ENCODE assay signal across 28 cellular contexts in the genomic region with DNA sequence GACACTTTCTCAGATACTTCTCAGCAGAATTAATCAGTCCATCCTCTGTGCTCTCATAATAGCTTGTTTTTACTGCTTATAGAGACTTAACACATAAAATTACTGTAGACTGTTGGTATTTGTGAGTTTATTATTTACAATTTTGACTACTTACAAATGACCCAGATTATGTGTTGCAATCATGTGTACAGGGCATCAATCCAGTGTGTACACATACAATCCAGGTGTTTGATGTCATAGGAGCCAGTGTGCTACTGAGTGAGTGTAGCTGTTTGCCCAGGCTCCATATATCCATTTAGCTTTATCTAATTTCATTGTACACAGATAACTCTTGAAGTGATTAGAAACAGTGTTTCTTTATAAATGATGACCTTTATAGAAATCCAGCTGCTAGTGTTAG.
"Had no signal": no experiment of that assay in that cellular context is flagged by ENCODE, and none has a peak within 500 bp of the region (broad histone marks: within the 10 kb centered on the region; RNA-seq: fewer than 3 reads in every experiment).

No MANE protein-coding gene starts in this region.

- DNase-seq: activated CD4-positive, alpha-beta memory T cell treated with anti-CD3 and anti-CD28 coated beads for 36 hours; activated CD4-positive, alpha-beta T cell treated with anti-CD3 and anti-CD28 coated beads for 48 hours; activated CD8-positive, alpha-beta memory T cell treated with anti-CD3 and anti-CD28 coated beads, Interleukin-2, amount 50 U/mL, for 4 hours; activated effector memory CD4-positive, alpha-beta T cell treated with anti-CD3 and anti-CD28 coated beads, Interleukin-2, amount 50 U/mL, for 16 hours; activated naive CD4-positive, alpha-beta T cell treated with anti-CD3 and anti-CD28 coated beads for 36 hours; activated naive CD8-positive, alpha-beta T cell treated with anti-CD3 and anti-CD28 coated beads for 36 hours; activated T-cell treated with anti-CD3 and anti-CD28 coated beads, Interleukin-2, amount 50 U/mL, for 1 hour; adrenal gland; cerebellar nuclear complex; colonic mucosa; effector CD8-positive, alpha-beta T cell; islet precursor cell; left ventricle myocardium superior; midbrain; naive thymus-derived CD4-positive, alpha-beta T cell; occipital lobe; right cardiac atrium; stimulated activated CD4-positive, alpha-beta T cell treated with anti-CD3 and anti-CD28 coated beads, Interleukin-4, amount 100 ng/mL, for 1 hour; stimulated activated naive CD8-positive, alpha-beta T cell treated with anti-CD3 and anti-CD28 coated beads, Interleukin-15, Interleukin-2, amounts not matched to agents 100 U/mL and 50 U/mL, for 24 hours; testis; transverse colon had no signal

- H3K4me3 Mint-ChIP-seq: activated CD4-positive, alpha-beta memory T cell treated with anti-CD3 and anti-CD28 coated beads for 36 hours; activated naive CD4-positive, alpha-beta T cell treated with anti-CD3 and anti-CD28 coated beads for 36 hours; activated naive CD8-positive, alpha-beta T cell treated with anti-CD3 and anti-CD28 coated beads for 36 hours; activated T-helper 1 cell treated with anti-CD3 and anti-CD28 coated beads, Interleukin-12 subunit alpha, Interleukin-12 subunit beta, Interleukin-2, Interleukin-4 antibody, amounts not matched to agents 30 ng/mL and 10 ng/mL and 1 ng/mL, durations not matched to agents 14 hours and 24 hours and 36 hours; brain; naive thymus-derived CD4-positive, alpha-beta T cell; neural progenitor cell had no signal

- ATAC-seq: gastroesophageal sphincter; left ventricle myocardium superior; naive thymus-derived CD4-positive, alpha-beta T cell; right cardiac atrium; stimulated activated naive CD8-positive, alpha-beta T cell treated with anti-CD3 and anti-CD28 coated beads, Interleukin-15, Interleukin-2, amounts not matched to agents 100 U/mL and 50 U/mL, for 24 hours had no signal

- H3K27me3 Mint-ChIP-seq: activated CD4-positive, alpha-beta memory T cell treated with anti-CD3 and anti-CD28 coated beads for 36 hours; activated naive CD8-positive, alpha-beta T cell treated with anti-CD3 and anti-CD28 coated beads for 36 hours; brain; naive thymus-derived CD4-positive, alpha-beta T cell had no signal

- H3K4me3 ChIP-seq: adrenal gland, ascending aorta, cardiac muscle cell, colonic mucosa, gastroesophageal sphincter, hepatocyte, neural progenitor cell, testis, transverse colon had no signal

- H3K27ac Mint-ChIP-seq: activated CD4-positive, alpha-beta memory T cell treated with anti-CD3 and anti-CD28 coated beads for 36 hours; activated naive CD4-positive, alpha-beta T cell treated with anti-CD3 and anti-CD28 coated beads for 36 hours; activated naive CD8-positive, alpha-beta T cell treated with anti-CD3 and anti-CD28 coated beads for 36 hours; activated T-helper 1 cell treated with anti-CD3 and anti-CD28 coated beads, Interleukin-12 subunit alpha, Interleukin-12 subunit beta, Interleukin-2, Interleukin-4 antibody, amounts not matched to agents 30 ng/mL and 10 ng/mL and 1 ng/mL, durations not matched to agents 14 hours and 24 hours and 36 hours; brain; naive thymus-derived CD4-positive, alpha-beta T cell; neural progenitor cell had no signal

- H3K4me1 Mint-ChIP-seq: activated naive CD8-positive, alpha-beta T cell treated with anti-CD3 and anti-CD28 coated beads for 36 hours; neural progenitor cell had no signal

- H3K9me3 Mint-ChIP-seq: activated CD4-positive, alpha-beta memory T cell treated with anti-CD3 and anti-CD28 coated beads for 36 hours; activated naive CD4-positive, alpha-beta T cell treated with anti-CD3 and anti-CD28 coated beads for 36 hours; activated naive CD8-positive, alpha-beta T cell treated with anti-CD3 and anti-CD28 coated beads for 36 hours; activated T-helper 1 cell treated with anti-CD3 and anti-CD28 coated beads, Interleukin-12 subunit alpha, Interleukin-12 subunit beta, Interleukin-2, Interleukin-4 antibody, amounts not matched to agents 30 ng/mL and 10 ng/mL and 1 ng/mL, durations not matched to agents 14 hours and 24 hours and 36 hours; brain; naive thymus-derived CD4-positive, alpha-beta T cell; neural progenitor cell had no signal
